ENCODE assay signal across 8 cellular contexts in the genomic region with DNA sequence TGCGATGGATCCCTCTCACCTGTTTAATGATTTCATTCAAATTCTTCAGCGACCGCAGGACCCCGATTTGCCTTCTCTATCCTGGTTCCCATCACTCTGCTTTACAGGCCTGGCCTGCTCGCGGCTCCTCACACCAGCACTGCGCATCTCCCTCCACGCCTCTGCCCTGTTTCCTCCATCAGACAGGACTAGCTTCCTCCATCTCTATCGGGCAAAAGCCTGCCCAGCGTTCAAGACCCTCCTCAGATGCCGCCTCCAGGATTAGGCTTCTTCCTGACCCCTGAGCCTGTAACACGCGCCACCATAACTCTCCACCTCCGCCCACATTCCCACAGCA.
A peak's percentile ranks its signal among the peaks of the same experiment; 100 is the strongest.
DNase-seq lines count a peak whose midpoint lies in the region; FAIRE-seq and TF ChIP-seq lines count a peak whose summit lies in the region.
"Not testable (repeated sequence)": the region's sequence is repeated elsewhere in the genome, so short reads cannot be mapped to it uniquely, and the experiment has no call there.

No MANE protein-coding gene starts in this region.

- peak overlapping the region; percentile 74 for H3K9ac ChIP-seq in BLaER1
- not testable (repeated sequence) for H3K9ac ChIP-seq in HUES6 (ENCODE audit: low read length); kidney (ENCODE audit: low read length in 2 of 2)

- not testable (repeated sequence) for H3K79me2 ChIP-seq in osteoblast (ENCODE audit: insufficient read depth, low read length)

- peak overlapping the region; percentile 87 for H2AFZ ChIP-seq in osteoblast (ENCODE audit: low read length)

- H3K27me3 Mint-ChIP-seq in T-helper 2 cell treated with Interferon-gamma antibody and Interleukin-4, amounts not matched to agents 5 μg/mL and 100 μg/mL, for 36 hours (ENCODE audit: low read depth) = not testable (repeated sequence)

- TF ChIP-seq EP300 in suprapubic skin (IDR thresholded peaks at IDR 0.05) = not testable (repeated sequence)

- not testable (repeated sequence) for H3K27me3 ChIP-seq in BLaER1; HUES6 (ENCODE audit: control insufficient read depth, insufficient read depth, low read length); ascending aorta; osteoblast (ENCODE audit: insufficient read depth, low read length); suprapubic skin

- not testable (repeated sequence) for FAIRE-seq in kidney (lab: Jason Lieb, UNC)

- H3K27ac Mint-ChIP-seq in T-helper 2 cell treated with Interferon-gamma antibody and Interleukin-4, amounts not matched to agents 5 μg/mL and 100 μg/mL, for 36 hours = peak overlapping the region; percentile 88

- not testable (repeated sequence) for H4K20me1 ChIP-seq in BLaER1; osteoblast (ENCODE audit: insufficient read depth, low read length)

- H3K27ac ChIP-seq in BLaER1 (peak overlapping the region; percentile 70), ascending aorta (peak overlapping the region in 1 of 2 donors; percentile 69), epithelial cell of prostate (peak overlapping the region; percentile 72), kidney (ENCODE audit: low read depth in 2 of 2, low read length in 2 of 2) (peak overlapping the region in 1 of 2 donors; percentile 41)
- H3K27ac ChIP-seq in HUES6 (ENCODE audit: low read depth, low read length); osteoblast (ENCODE audit: low read depth, low read length); suprapubic skin: not testable (repeated sequence)

- peaks cover 23% of the 10 kb centered on the region for H3K36me3 Mint-ChIP-seq in T-helper 2 cell treated with Interferon-gamma antibody and Interleukin-4, amounts not matched to agents 5 μg/mL and 100 μg/mL, for 36 hours (ENCODE audit: low read depth)

- H3K9me3 Mint-ChIP-seq in T-helper 2 cell treated with Interferon-gamma antibody and Interleukin-4, amounts not matched to agents 5 μg/mL and 100 μg/mL, for 36 hours = not testable (repeated sequence)

- not testable (repeated sequence) for H3K36me3 ChIP-seq in BLaER1; HUES6 (ENCODE audit: control insufficient read depth, insufficient read depth, low read length); ascending aorta; kidney (ENCODE audit: control insufficient read depth in 1 of 2, insufficient read depth in 2 of 2, low read length in 2 of 2); osteoblast (ENCODE audit: insufficient read depth, low read length); suprapubic skin

- H3K4me1 ChIP-seq in BLaER1; HUES6 (ENCODE audit: control insufficient read depth, insufficient read depth, low read length); ascending aorta; kidney (ENCODE audit: control insufficient read depth in 1 of 2, insufficient read depth in 1 of 2, low read depth in 1 of 2, low read length in 2 of 2); osteoblast (ENCODE audit: insufficient read depth, low read length); suprapubic skin: not testable (repeated sequence)

- TF ChIP-seq CTCF in ascending aorta (IDR thresholded peaks at IDR 0.05); kidney (IDR thresholded peaks at IDR 0.05; ENCODE audit: borderline replicate concordance, extremely low read depth, insufficient read depth); osteoblast (IDR thresholded peaks at IDR 0.05; ENCODE audit: extremely low read depth, low read depth, low read length); suprapubic skin (IDR thresholded peaks at IDR 0.05): not testable (repeated sequence)

- DNase-seq in T-helper 2 cell treated with Interferon-gamma antibody and Interleukin-4, amounts not matched to agents 5 μg/mL and 100 μg/mL, for 36 hours (ENCODE audit: low spot score); ascending aorta (ENCODE audit: low spot score in 2 of 2); epithelial cell of prostate (ENCODE audit: low read depth, low spot score); kidney; osteoblast (ENCODE audit: insufficient read length, low spot score, missing footprints): not testable (repeated sequence)
- peak in 1 of 2 donors; percentile 74 for DNase-seq in suprapubic skin (ENCODE audit: low spot score in 2 of 2)

- H3K9me3 ChIP-seq in BLaER1; ascending aorta; kidney (ENCODE audit: control insufficient read depth in 1 of 2, low read length in 2 of 2); osteoblast (ENCODE audit: low read depth, low read length); suprapubic skin: not testable (repeated sequence)
- H3K9me3 ChIP-seq in HUES6 (ENCODE audit: control insufficient read depth, insufficient read depth, low read depth, low read length) = peaks cover 19% of the 10 kb centered on the region; the same call in 1 of the 2 replicates

- peak overlapping the region; percentile 71 for H3K4me3 ChIP-seq in BLaER1
- H3K4me3 ChIP-seq in HUES6 (ENCODE audit: low read depth, low read length) = peak overlapping the region; percentile 49
- peak overlapping the region; percentile 54 to 86 for H3K4me3 ChIP-seq in ascending aorta
- H3K4me3 ChIP-seq in kidney (ENCODE audit: low read length in 2 of 2) = peak overlapping the region; percentile 50 to 89
- H3K4me3 ChIP-seq in osteoblast (ENCODE audit: insufficient read depth, low read length) = peak overlapping the region; percentile 81
- H3K4me3 ChIP-seq in suprapubic skin = peak overlapping the region; percentile 82

- TF ChIP-seq POLR2A in suprapubic skin (IDR thresholded peaks at IDR 0.05) = not testable (repeated sequence)

- peaks cover 23% of the 10 kb centered on the region for H3K4me1 Mint-ChIP-seq in T-helper 2 cell treated with Interferon-gamma antibody and Interleukin-4, amounts not matched to agents 5 μg/mL and 100 μg/mL, for 36 hours (ENCODE audit: low read depth)

- H3K4me2 ChIP-seq in BLaER1 (peak overlapping the region; percentile 56), osteoblast (ENCODE audit: insufficient read depth, low read length) (peak overlapping the region; percentile 55)

- intact Hi-C loops in ascending aorta (cut with DNase I); kidney (cut with DNase I): not testable (repeated sequence)

- 73% methylated on average over 14 of the region's 14 CpGs for whole genome bisulfite sequencing in suprapubic skin

- H3K4me3 Mint-ChIP-seq in T-helper 2 cell treated with Interferon-gamma antibody and Interleukin-4, amounts not matched to agents 5 μg/mL and 100 μg/mL, for 36 hours = peak overlapping the region; percentile 86
